1 cellular context compared by ENCODE assay signal in the genomic region with DNA sequence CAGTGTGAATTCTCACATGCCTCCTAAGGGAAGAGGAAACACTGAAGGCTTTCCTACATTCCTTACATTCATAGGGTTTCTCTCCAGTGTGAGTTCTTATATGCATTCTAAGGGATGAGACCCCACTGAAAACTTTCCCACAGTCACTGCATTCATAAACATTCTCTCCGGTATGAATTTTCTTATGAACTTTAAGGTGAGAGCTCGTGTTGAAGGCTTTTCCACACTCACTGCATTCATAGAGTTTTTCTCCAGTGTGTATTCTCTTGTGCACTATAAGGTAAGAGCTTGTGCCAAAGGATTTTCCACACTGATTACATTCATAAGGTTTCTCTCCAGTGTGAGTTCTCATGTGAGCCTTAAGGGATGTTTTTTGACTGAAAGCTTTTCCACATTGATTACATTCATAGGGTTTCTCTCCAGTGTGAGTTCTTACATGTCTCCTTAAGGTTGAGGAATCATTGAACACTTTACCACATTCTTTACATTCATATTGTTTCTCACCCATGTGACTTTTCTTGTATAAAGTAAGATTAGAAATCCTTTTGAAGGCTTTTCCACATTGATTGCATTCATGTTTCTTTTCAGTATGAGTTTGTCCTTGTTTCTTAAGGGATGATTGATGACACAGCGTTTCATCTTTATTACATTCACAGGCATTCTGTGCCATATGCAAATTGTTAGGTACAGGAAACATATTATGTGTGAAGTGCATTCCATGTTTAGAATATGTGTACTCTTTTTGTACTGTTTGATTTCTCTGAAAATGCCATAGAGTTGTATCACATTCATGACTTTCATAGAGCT.
A peak's percentile ranks its signal among the peaks of the same experiment; 100 is the strongest.
TF ChIP-seq lines count a peak whose summit lies in the region.

No MANE protein-coding gene starts in this region.

TF ChIP-seq in GM12878, 131 proteins besides CTCF, POLR2A, EP300 and RAD21:
- TF ChIP-seq ZNF274 (IDR thresholded peaks at IDR 0.05; ENCODE audit: insufficient read depth, insufficient read length), result peak; percentile 89
- no peak for TF ChIP-seq RCOR1 (conservative IDR thresholded peaks at IDR 0.05; ENCODE audit: low read depth, low read length)
- TF ChIP-seq SUPT20H (IDR thresholded peaks at IDR 0.05; ENCODE audit: borderline replicate concordance, control insufficient read depth, low read depth, low read length), result no peak
- no peak for TF ChIP-seq BHLHE40 (IDR thresholded peaks at IDR 0.05; ENCODE audit: borderline replicate concordance in 1 of 2, low read depth in 2 of 2, low read length in 1 of 2)
- no peak for TF ChIP-seq ZSCAN29 (IDR thresholded peaks at IDR 0.05)
- no peak for TF ChIP-seq USF1 (IDR thresholded peaks at IDR 0.05; ENCODE audit: borderline replicate concordance, extremely low read length, insufficient read depth, low read depth, low read length)
TF ChIP-seq in GM12878: peak in this region for 1.
